Comparison of ENCODE assay signal across 8 cellular contexts in genomic region chr3:168249048-168249538, GRCh38.
DNase-seq lines count a peak whose midpoint lies in the region; ATAC-seq and TF ChIP-seq lines count a peak whose summit lies in the region.

No MANE protein-coding gene starts in this region.

- peak overlapping the region; percentile 70 for H3K4me3 Mint-ChIP-seq in T-helper 1 cell treated with Interleukin-12 subunit alpha and Interleukin-12 subunit beta and Interleukin-4 antibody, amounts not matched to agents 30 μg/mL and 1 μg/mL, for 36 hours

- ATAC-seq in HG02852 (IDR thresholded peaks at IDR 0.05; ENCODE audit: unreplicated experiment), result peak; percentile 7
- ATAC-seq in gastroesophageal sphincter, result peak; percentile 14
- ATAC-seq in GM18519 (IDR thresholded peaks at IDR 0.05; ENCODE audit: low FRiP score, unreplicated experiment), result no peak

- DNase-seq in T-helper 1 cell (no peak), SK-N-MC (ENCODE audit: low read depth, low spot score) (no peak), pons (ENCODE audit: low spot score) (peak; percentile 5), OCI-M2 (lab: John Stamatoyannopoulos, UW; ENCODE audit: unreplicated experiment) (no peak)

- peaks cover 12% of the 10 kb centered on the region for H3K4me1 Mint-ChIP-seq in T-helper 1 cell treated with Interleukin-12 subunit alpha and Interleukin-12 subunit beta and Interleukin-4 antibody, amounts not matched to agents 30 μg/mL and 1 μg/mL, for 36 hours (ENCODE audit: low read depth)

- H3K4me1 ChIP-seq in gastroesophageal sphincter, result peaks cover 0 to 30% (median 10%) of the 10 kb centered on the region in 3 donors

- WGBS in gastroesophageal sphincter (ENCODE audit: low coverage in 1 of 2), 2 donors, result 2 to 3% methylated on average over 7 to 13 of the region's 21 CpGs

- no peaks in the 10 kb centered on the region for H3K9me3 ChIP-seq in SK-N-MC (ENCODE audit: low read depth, low read length)
- no peaks in the 10 kb centered on the region for H3K9me3 ChIP-seq in gastroesophageal sphincter

- no peak for TF ChIP-seq CTCF in gastroesophageal sphincter (IDR thresholded peaks at IDR 0.05)

- no peaks in the 10 kb centered on the region for H3K9me3 Mint-ChIP-seq in T-helper 1 cell treated with Interleukin-12 subunit alpha and Interleukin-12 subunit beta and Interleukin-4 antibody, amounts not matched to agents 30 μg/mL and 1 μg/mL, for 36 hours

- no peak overlapping the region for H3K9ac ChIP-seq in SK-N-MC (ENCODE audit: insufficient read length)

- TF ChIP-seq EP300 in gastroesophageal sphincter (IDR thresholded peaks at IDR 0.05), result no peak

- no peak overlapping the region for H3K27ac ChIP-seq in SK-N-MC
- peak overlapping the region; percentile 7 to 76 (median 65) for H3K27ac ChIP-seq in gastroesophageal sphincter

- no peak for TF ChIP-seq POLR2A in gastroesophageal sphincter (IDR thresholded peaks at IDR 0.05)

- H3K27ac Mint-ChIP-seq in T-helper 1 cell treated with Interleukin-12 subunit alpha and Interleukin-12 subunit beta and Interleukin-4 antibody, amounts not matched to agents 30 μg/mL and 1 μg/mL, for 36 hours, result no peak overlapping the region

- peaks cover 54% of the 10 kb centered on the region for H3K27me3 Mint-ChIP-seq in T-helper 1 cell treated with Interleukin-12 subunit alpha and Interleukin-12 subunit beta and Interleukin-4 antibody, amounts not matched to agents 30 μg/mL and 1 μg/mL, for 36 hours (ENCODE audit: low read depth)

- no peaks in the 10 kb centered on the region for H3K36me3 ChIP-seq in SK-N-MC (ENCODE audit: insufficient read depth, low read length)
- no peaks in the 10 kb centered on the region for H3K36me3 ChIP-seq in gastroesophageal sphincter

- peaks cover 27% of the 10 kb centered on the region for H3K27me3 ChIP-seq in gastroesophageal sphincter

- H3K36me3 Mint-ChIP-seq in T-helper 1 cell treated with Interleukin-12 subunit alpha and Interleukin-12 subunit beta and Interleukin-4 antibody, amounts not matched to agents 30 μg/mL and 1 μg/mL, for 36 hours (ENCODE audit: low read depth), result no peaks in the 10 kb centered on the region

- H3K4me3 ChIP-seq in SK-N-MC (peak overlapping the region; percentile 78), gastroesophageal sphincter (peak overlapping the region; percentile 63 to 66)
